4 cellular contexts compared by ENCODE assay signal in genomic region chr4:182223708-182224107, GRCh38. TPM values are rescaled to one million over a fixed set of nuclear protein-coding genes. Genes with fewer than 3 reads are reported as not detected.
"Had no signal": no experiment of that assay in that cellular context is flagged by ENCODE, and none has a peak within 500 bp of the region (broad histone marks: within the 10 kb centered on the region; RNA-seq: fewer than 3 reads in every experiment).

No MANE protein-coding gene starts in this region.

- H3K4me3 ChIP-seq: GM23338 had no signal

- H3K4me3 Mint-ChIP-seq: GM23338, H9, IgD-negative memory B cell had no signal

- ATAC-seq: GM23338 had no signal

- H3K36me3 Mint-ChIP-seq: IgD-negative memory B cell had no signal

- H3K4me1 Mint-ChIP-seq: IgD-negative memory B cell had no signal

- DNase-seq: H9, HCEC 1CT had no signal

- H3K27ac Mint-ChIP-seq: GM23338, H9, IgD-negative memory B cell had no signal

- H3K27me3 Mint-ChIP-seq: IgD-negative memory B cell had no signal

- H3K9me3 Mint-ChIP-seq: GM23338, H9 had no signal

RNA-seq across cellular contexts. Expression of gene TENM3, which starts 19.5 kb away (rescaled TPM):
- polyA plus RNA-seq: IgD-negative memory B cell had no signal
